ENCODE assay signal across 11 cellular contexts in the genomic region with DNA sequence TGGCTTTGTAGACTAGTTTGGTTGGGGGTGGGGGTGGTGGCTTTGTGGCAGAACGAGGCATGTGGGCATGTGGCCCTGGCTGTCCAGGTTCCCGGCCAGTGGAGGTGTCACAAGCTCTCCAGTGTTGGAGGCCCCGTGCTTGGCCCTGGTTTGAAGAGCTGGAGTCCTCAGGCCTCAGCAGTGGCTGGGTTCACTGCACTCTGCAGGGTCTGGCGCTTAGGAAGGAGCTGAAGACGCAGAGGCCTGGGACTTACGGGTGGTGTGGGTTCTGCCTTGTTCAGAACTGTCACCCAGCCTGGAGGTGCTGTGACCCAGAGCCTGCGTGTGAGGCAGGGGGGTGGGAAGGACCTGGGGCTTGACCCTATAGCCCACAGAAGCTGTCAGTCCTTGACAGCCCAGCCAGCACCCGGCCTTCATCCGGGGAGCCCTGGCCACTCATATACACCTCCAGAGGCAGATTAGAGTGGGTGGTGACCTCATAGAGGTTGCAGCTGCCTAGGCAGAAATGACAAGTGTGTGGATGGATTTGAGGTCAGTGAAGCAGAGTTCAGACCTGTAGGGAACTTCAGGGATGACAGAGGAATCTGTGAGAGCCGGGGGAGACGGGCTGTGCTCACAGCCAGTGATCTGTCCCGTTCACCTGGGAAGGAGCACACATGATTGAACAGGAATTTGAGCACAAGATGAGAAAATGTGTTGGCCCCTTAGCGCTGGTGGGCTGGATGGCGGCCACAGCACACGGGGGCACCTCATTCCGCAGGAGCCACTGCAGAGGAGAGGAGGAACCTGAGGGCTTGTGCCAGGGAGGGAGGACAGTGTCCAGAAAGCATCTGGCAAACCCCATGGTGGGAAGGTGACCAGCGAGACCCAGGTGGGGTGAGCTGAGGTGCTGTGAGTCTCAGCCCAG. TPM values are rescaled to one million over a fixed set of nuclear protein-coding genes. Genes with fewer than 3 reads are reported as not detected.
DNase-seq lines count a peak whose midpoint lies in the region; ATAC-seq and TF ChIP-seq lines count a peak whose summit lies in the region.
"Not testable (repeated sequence)": the region's sequence is repeated elsewhere in the genome, so short reads cannot be mapped to it uniquely, and the experiment has no call there.
"Had no signal": no experiment of that assay in that cellular context is flagged by ENCODE, and none has a peak within 500 bp of the region (broad histone marks: within the 10 kb centered on the region; RNA-seq: fewer than 3 reads in every experiment).

No MANE protein-coding gene starts in this region.

- CTCF ChIA-PET in OCI-LY7 (lab: Charles Lee; ENCODE audit: unreplicated experiment): not testable (repeated sequence)

- not testable (repeated sequence) for H3K27me3 ChIP-seq in BLaER1 treated with 17β-estradiol and CSF1 and Interleukin-3, amounts not matched to agents 10 nM and 100 nM; right cardiac atrium (ENCODE audit: control insufficient read depth, insufficient read depth)

- peaks cover 21 to 61% (median 38%) of the 10 kb centered on the region in 10 experiments for H3K4me1 ChIP-seq in BLaER1 treated with 17β-estradiol and CSF1 and Interleukin-3, amounts not matched to agents 10 nM and 100 nM
- not testable (repeated sequence) for H3K4me1 ChIP-seq in OCI-LY7 (ENCODE audit: insufficient read depth, low read length, poor library complexity, severe bottlenecking); right cardiac atrium (ENCODE audit: control insufficient read depth, insufficient read depth, low read length); mesodermal cell (ENCODE audit: control insufficient read depth, insufficient read depth, low read length, poor library complexity, severe bottlenecking)

- H4K20me1 ChIP-seq in BLaER1 treated with 17β-estradiol and CSF1 and Interleukin-3, amounts not matched to agents 10 nM and 100 nM: peaks cover 0 to 67% (median 52%) of the 10 kb centered on the region in 11 experiments; a peak in 20 of 22 replicates
- not testable (repeated sequence) for H4K20me1 ChIP-seq in OCI-LY7 (ENCODE audit: insufficient read depth, low read length)

- not testable (repeated sequence) for H3K4me3 ChIP-seq in BLaER1 treated with 17β-estradiol and CSF1 and Interleukin-3, amounts not matched to agents 10 nM and 100 nM; OCI-LY7 (ENCODE audit: low read depth, low read length, poor library complexity, severe bottlenecking); right cardiac atrium (ENCODE audit: low read length); mesodermal cell (ENCODE audit: extremely low read depth, insufficient read depth, low read length, poor library complexity, severe bottlenecking)

- H3K9me3 Mint-ChIP-seq in activated CD4-positive, alpha-beta T cell treated with anti-CD3 and anti-CD28 coated beads, Interleukin-2, amount 10 ng/mL, durations not matched to agents 24 days and 14 days; activated naive CD8-positive, alpha-beta T cell treated with anti-CD3 and anti-CD28 coated beads, Interleukin-2, amount 10 ng/mL, durations not matched to agents 7 days and 5 days; endothelial cell (ENCODE audit: unreplicated experiment); stimulated activated effector memory CD8-positive, alpha-beta T cell treated with anti-CD3 and anti-CD28 coated beads, Interleukin-12 subunit alpha, Interleukin-12 subunit beta, amount 100 ng/mL, for 72 hours: not testable (repeated sequence)

- not testable (repeated sequence) for H3K9me3 ChIP-seq in BLaER1 treated with 17β-estradiol and CSF1 and Interleukin-3, amounts not matched to agents 10 nM and 100 nM (replicated peaks in 1 of 11); OCI-LY7 (ENCODE audit: low read length); right cardiac atrium (ENCODE audit: control insufficient read depth, low read length); mesodermal cell (ENCODE audit: control insufficient read depth, low read length)

- H3K27me3 Mint-ChIP-seq in activated CD4-positive, alpha-beta T cell treated with anti-CD3 and anti-CD28 coated beads, Interleukin-2, amount 10 ng/mL, durations not matched to agents 24 days and 14 days; activated naive CD8-positive, alpha-beta T cell treated with anti-CD3 and anti-CD28 coated beads, Interleukin-2, amount 10 ng/mL, durations not matched to agents 7 days and 5 days; endothelial cell (ENCODE audit: unreplicated experiment): not testable (repeated sequence)

- not testable (repeated sequence) for H3K27ac ChIP-seq in BLaER1 treated with 17β-estradiol and CSF1 and Interleukin-3, amounts not matched to agents 10 nM and 100 nM; OCI-LY7 (ENCODE audit: low read depth, low read length, poor library complexity, severe bottlenecking); right cardiac atrium (ENCODE audit: low read length)
- peak overlapping the region; percentile 29 for H3K27ac ChIP-seq in mesodermal cell (ENCODE audit: low read depth, low read length, severe bottlenecking)

- ATAC-seq in activated naive CD8-positive, alpha-beta T cell treated with anti-CD3 and anti-CD28 coated beads, Interleukin-2, amount 10 ng/mL, durations not matched to agents 7 days and 5 days (ENCODE audit: low read depth); stimulated activated effector memory CD8-positive, alpha-beta T cell treated with anti-CD3 and anti-CD28 coated beads, Interleukin-12 subunit alpha, Interleukin-12 subunit beta, amount 100 ng/mL, for 72 hours: not testable (repeated sequence)
- peak; percentile 46 to 50 for ATAC-seq in right cardiac atrium

- 72% methylated on average over 15 of the region's 17 CpGs for WGBS in right cardiac atrium
- WGBS in mesodermal cell (ENCODE audit: insufficient coverage in 2 of 2), 2 experiments: 96% methylated on average over 8 to 10 of the region's 17 CpGs

- not testable (repeated sequence) for H3K79me2 ChIP-seq in OCI-LY7 (ENCODE audit: insufficient read depth, low read depth, low read length)

- peak overlapping the region; percentile 48 for H3K27ac Mint-ChIP-seq in activated CD4-positive, alpha-beta T cell treated with anti-CD3 and anti-CD28 coated beads, Interleukin-2, amount 10 ng/mL, durations not matched to agents 24 days and 14 days
- peak overlapping the region; percentile 45 for H3K27ac Mint-ChIP-seq in activated naive CD8-positive, alpha-beta T cell treated with anti-CD3 and anti-CD28 coated beads, Interleukin-2, amount 10 ng/mL, durations not matched to agents 7 days and 5 days
- H3K27ac Mint-ChIP-seq in endothelial cell (ENCODE audit: unreplicated experiment): not testable (repeated sequence)
- peak overlapping the region; percentile 88 for H3K27ac Mint-ChIP-seq in stimulated activated effector memory CD8-positive, alpha-beta T cell treated with anti-CD3 and anti-CD28 coated beads, Interleukin-12 subunit alpha, Interleukin-12 subunit beta, amount 100 ng/mL, for 72 hours

- not testable (repeated sequence) for BruUV-seq in OCI-LY7 (replicated peaks; lab: Mats Ljungman, UMichigan)

- not testable (repeated sequence) for H3K9ac ChIP-seq in BLaER1 treated with 17β-estradiol and CSF1 and Interleukin-3, amounts not matched to agents 10 nM and 100 nM

- peaks cover 18 to 45% (median 26%) of the 10 kb centered on the region in 11 experiments for H3K36me3 ChIP-seq in BLaER1 treated with 17β-estradiol and CSF1 and Interleukin-3, amounts not matched to agents 10 nM and 100 nM
- H3K36me3 ChIP-seq in OCI-LY7 (ENCODE audit: insufficient read depth, low read length) (peaks cover 62% of the 10 kb centered on the region), mesodermal cell (ENCODE audit: control insufficient read depth, insufficient read depth, low read length) (peaks cover 34% of the 10 kb centered on the region)

- peaks cover 10% of the 10 kb centered on the region for H3K4me1 Mint-ChIP-seq in activated CD4-positive, alpha-beta T cell treated with anti-CD3 and anti-CD28 coated beads, Interleukin-2, amount 10 ng/mL, durations not matched to agents 24 days and 14 days
- H3K4me1 Mint-ChIP-seq in activated naive CD8-positive, alpha-beta T cell treated with anti-CD3 and anti-CD28 coated beads, Interleukin-2, amount 10 ng/mL, durations not matched to agents 7 days and 5 days: peaks cover 12% of the 10 kb centered on the region
- not testable (repeated sequence) for H3K4me1 Mint-ChIP-seq in endothelial cell (ENCODE audit: unreplicated experiment)
- peaks cover 20% of the 10 kb centered on the region for H3K4me1 Mint-ChIP-seq in stimulated activated effector memory CD8-positive, alpha-beta T cell treated with anti-CD3 and anti-CD28 coated beads, Interleukin-12 subunit alpha, Interleukin-12 subunit beta, amount 100 ng/mL, for 72 hours

- H3K4me3 Mint-ChIP-seq in activated CD4-positive, alpha-beta T cell treated with anti-CD3 and anti-CD28 coated beads, Interleukin-2, amount 10 ng/mL, durations not matched to agents 24 days and 14 days; activated naive CD8-positive, alpha-beta T cell treated with anti-CD3 and anti-CD28 coated beads, Interleukin-2, amount 10 ng/mL, durations not matched to agents 7 days and 5 days; stimulated activated effector memory CD8-positive, alpha-beta T cell treated with anti-CD3 and anti-CD28 coated beads, Interleukin-12 subunit alpha, Interleukin-12 subunit beta, amount 100 ng/mL, for 72 hours: not testable (repeated sequence)
- peak overlapping the region; percentile 63 for H3K4me3 Mint-ChIP-seq in endothelial cell (ENCODE audit: unreplicated experiment)

- H3K36me3 Mint-ChIP-seq in activated CD4-positive, alpha-beta T cell treated with anti-CD3 and anti-CD28 coated beads, Interleukin-2, amount 10 ng/mL, durations not matched to agents 24 days and 14 days (ENCODE audit: low read depth): peaks cover 27% of the 10 kb centered on the region
- H3K36me3 Mint-ChIP-seq in activated naive CD8-positive, alpha-beta T cell treated with anti-CD3 and anti-CD28 coated beads, Interleukin-2, amount 10 ng/mL, durations not matched to agents 7 days and 5 days; endothelial cell (ENCODE audit: low read depth, unreplicated experiment): not testable (repeated sequence)
- peaks cover 71% of the 10 kb centered on the region for H3K36me3 Mint-ChIP-seq in stimulated activated effector memory CD8-positive, alpha-beta T cell treated with anti-CD3 and anti-CD28 coated beads, Interleukin-12 subunit alpha, Interleukin-12 subunit beta, amount 100 ng/mL, for 72 hours

- not testable (repeated sequence) for DNase-seq in OCI-LY7 (ENCODE audit: low spot score); activated CD4-positive, alpha-beta T cell treated with anti-CD3 and anti-CD28 coated beads, Interleukin-2, amount 10 ng/mL, durations not matched to agents 24 days and 14 days; activated naive CD8-positive, alpha-beta T cell treated with anti-CD3 and anti-CD28 coated beads, Interleukin-2, amount 10 ng/mL, durations not matched to agents 7 days and 5 days; endothelial cell (ENCODE audit: low spot score); stimulated activated effector memory CD8-positive, alpha-beta T cell treated with anti-CD3 and anti-CD28 coated beads, Interleukin-12 subunit alpha, Interleukin-12 subunit beta, amount 100 ng/mL, for 72 hours (ENCODE audit: low spot score in 2 of 2)
- peak in 2 of 3 donors; percentile 51 to 70 for DNase-seq in right cardiac atrium

- 0 out of 2 replicates have a peak, but pooled peaks have one; percentile 7 for TF ChIP-seq CTCF in OCI-LY7 (conservative IDR thresholded peaks at IDR 0.05; ENCODE audit: low read length)
- not testable (repeated sequence) for TF ChIP-seq CTCF in endothelial cell (IDR thresholded peaks at IDR 0.05; ENCODE audit: unreplicated experiment)

- POLR2A ChIA-PET in OCI-LY7 (lab: Charles Lee); activated naive CD8-positive, alpha-beta T cell treated with anti-CD3 and anti-CD28 coated beads, Interleukin-2, amount 10 ng/mL, durations not matched to agents 7 days and 5 days (lab: Charles Lee): not testable (repeated sequence)

- not testable (repeated sequence) for H3K9me2 ChIP-seq in OCI-LY7 (ENCODE audit: insufficient read depth, low read length)

- H2AFZ ChIP-seq in OCI-LY7 (ENCODE audit: low read length): not testable (repeated sequence)

- intact Hi-C loops in OCI-LY7 (cut with micrococcal nuclease; ENCODE audit: unreplicated experiment); activated CD4-positive, alpha-beta T cell treated with anti-CD3 and anti-CD28 coated beads, Interleukin-2, amount 10 ng/mL, durations not matched to agents 24 days and 14 days (cut with micrococcal nuclease); right cardiac atrium (cut with DNase I): not testable (repeated sequence)

- peak overlapping the region in 7 of 11 experiments; percentile 67 to 91 (median 81); a peak in 7 of 22 replicates for H3K4me2 ChIP-seq in BLaER1 treated with 17β-estradiol and CSF1 and Interleukin-3, amounts not matched to agents 10 nM and 100 nM
- H3K4me2 ChIP-seq in OCI-LY7 (ENCODE audit: low read length): not testable (repeated sequence)

RNA-seq across cellular contexts. Expression of a gene that starts 15.5 kb away (rescaled TPM):
- total RNA-seq in OCI-LY7 (2014; rRNA removed; shearing (Covaris generic)): 57.4 and 60.7 TPM in 2 replicates
- 27.1 and 40.2 TPM in 2 replicates for total RNA-seq in OCI-LY7 (2022)
- total RNA-seq in activated CD4-positive, alpha-beta T cell treated with anti-CD3 and anti-CD28 coated beads, Interleukin-2, amount 10 ng/mL, durations not matched to agents 24 days and 14 days: 1.5 and 2.3 TPM in 2 replicates
- total RNA-seq in activated naive CD8-positive, alpha-beta T cell treated with anti-CD3 and anti-CD28 coated beads, Interleukin-2, amount 10 ng/mL, durations not matched to agents 7 days and 5 days: 1 to 10 TPM; 4.8 to 4.9 TPM
- total RNA-seq in endothelial cell (ENCODE audit: unreplicated experiment): 16.0 TPM
- 1 to 10 TPM; 1.0 to 2.2 (median 1.3) TPM for total RNA-seq in right cardiac atrium
- 1.5 TPM for polyA plus RNA-seq in right cardiac atrium
- polyA plus RNA-seq in mesodermal cell (2013, experiment 1 of 2): 52.0 TPM
- 41.9 TPM for polyA plus RNA-seq in mesodermal cell (2013, experiment 2 of 2)
- total RNA-seq: HT1080 had no signal

RNA-seq across cellular contexts. Expression of a gene that starts 20.0 kb away (rescaled TPM):
- total RNA-seq in OCI-LY7 (2014; rRNA removed; shearing (Covaris generic)): 398 and 443 TPM in 2 replicates
- total RNA-seq in OCI-LY7 (2022): 305 and 332 TPM in 2 replicates
- total RNA-seq in activated CD4-positive, alpha-beta T cell treated with anti-CD3 and anti-CD28 coated beads, Interleukin-2, amount 10 ng/mL, durations not matched to agents 24 days and 14 days: 108 and 110 TPM in 2 replicates
- 100 to 1,000 TPM; 233 to 253 TPM for total RNA-seq in activated naive CD8-positive, alpha-beta T cell treated with anti-CD3 and anti-CD28 coated beads, Interleukin-2, amount 10 ng/mL, durations not matched to agents 7 days and 5 days
- total RNA-seq in endothelial cell (ENCODE audit: unreplicated experiment): 148 TPM
- total RNA-seq in right cardiac atrium: 100 to 1,000 TPM in 1 of 4 donors, 10 to 100 TPM in 3; 46.8 to 114 (median 80.4) TPM
- 144 TPM for polyA plus RNA-seq in right cardiac atrium
- 117 TPM for polyA plus RNA-seq in mesodermal cell (2013, experiment 1 of 2)
- 92.9 TPM for polyA plus RNA-seq in mesodermal cell (2013, experiment 2 of 2)

RNA-seq across cellular contexts. Expression of a gene that starts 36.3 kb away (rescaled TPM):
- not detected in 2 replicates for total RNA-seq in OCI-LY7 (2014; rRNA removed; shearing (Covaris generic))
- not detected in 2 replicates for total RNA-seq in OCI-LY7 (2022)
- not detected in 2 replicates for total RNA-seq in activated CD4-positive, alpha-beta T cell treated with anti-CD3 and anti-CD28 coated beads, Interleukin-2, amount 10 ng/mL, durations not matched to agents 24 days and 14 days
- total RNA-seq in activated naive CD8-positive, alpha-beta T cell treated with anti-CD3 and anti-CD28 coated beads, Interleukin-2, amount 10 ng/mL, durations not matched to agents 7 days and 5 days: not detected
- not detected for total RNA-seq in endothelial cell (ENCODE audit: unreplicated experiment)
- total RNA-seq in right cardiac atrium: 10 to 100 TPM in 2 of 4 donors, 1 to 10 TPM in 2; 2.3 to 14.8 (median 9.3) TPM
- 28.0 TPM for polyA plus RNA-seq in right cardiac atrium
- polyA plus RNA-seq in mesodermal cell (2013, experiment 1 of 2): not detected
- not detected for polyA plus RNA-seq in mesodermal cell (2013, experiment 2 of 2)
- total RNA-seq: A172; CD4-positive, alpha-beta memory T cell had no signal
- polyA plus RNA-seq: CD4-positive, alpha-beta memory T cell had no signal
